Comparison of ENCODE assay signal across 1 cellular context in genomic region chr21:44005593-44005992, GRCh38.
TF ChIP-seq lines count a peak whose summit lies in the region.

No MANE protein-coding gene starts in this region.

TF ChIP-seq in A549, 52 proteins besides CTCF, POLR2A, EP300 and RAD21 (continued from another document):
- TF ChIP-seq CHD4 (IDR thresholded peaks at IDR 0.05; ENCODE audit: borderline replicate concordance) (no peak), NR3C1 (IDR thresholded peaks at IDR 0.05) (no peak), HES2 (IDR thresholded peaks at IDR 0.05) (no peak), SREBF2 (IDR thresholded peaks at IDR 0.05) (no peak), HOXA7 (CRISPR knock-in tag; IDR thresholded peaks at IDR 0.05) (no peak), MAZ (IDR thresholded peaks at IDR 0.05; ENCODE audit: borderline replicate concordance, low read depth, low read length) (no peak), SMC3 (IDR thresholded peaks at IDR 0.05) (no peak), CBX2 (IDR thresholded peaks at IDR 0.05; ENCODE audit: borderline replicate concordance, low read depth) (no peak), KDM5A (IDR thresholded peaks at IDR 0.05) (no peak), KDM1A (IDR thresholded peaks at IDR 0.05; ENCODE audit: low read depth) (no peak), POLR2AphosphoS2 (conservative IDR thresholded peaks at IDR 0.05; ENCODE audit: low read length) (no peak), RCOR1 (IDR thresholded peaks at IDR 0.05; ENCODE audit: low read depth, low read length) (no peak), USF2 (IDR thresholded peaks at IDR 0.05) (no peak), NPAS2 (CRISPR knock-in tag; IDR thresholded peaks at IDR 0.05; ENCODE audit: borderline replicate concordance) (no peak), MAX (IDR thresholded peaks at IDR 0.05) (no peak), ZFP36 (IDR thresholded peaks at IDR 0.05; ENCODE audit: borderline replicate concordance, partially characterized antibody) (no peak)
